ENCODE assay signal across 6 cellular contexts in genomic region chr9:136438548-136438908, GRCh38. TPM values are rescaled to one million over a fixed set of nuclear protein-coding genes. Genes with fewer than 3 reads are reported as not detected.
DNase-seq lines count a peak whose midpoint lies in the region; ATAC-seq lines count a peak whose summit lies in the region.

No MANE protein-coding gene starts in this region.

- H3K9me3 Mint-ChIP-seq in activated T-cell treated with anti-CD3 and anti-CD28 coated beads, Interleukin-2, amount 50 U/mL, for 24 hours, result no peaks in the 10 kb centered on the region
- H3K9me3 Mint-ChIP-seq in activated T-helper 2 cell treated with anti-CD3 and anti-CD28 coated beads, Interferon-gamma antibody, Interleukin-2, Interleukin-4, amounts not matched to agents 10 μg/mL and 5 μg/mL and 100 μg/mL, durations not matched to agents 14 hours and 24 hours and 36 hours, result no peaks in the 10 kb centered on the region

- peaks cover 2% of the 10 kb centered on the region for H3K36me3 ChIP-seq in mesendoderm (ENCODE audit: control insufficient read depth, insufficient read depth, low read length)

- peaks cover 6% of the 10 kb centered on the region for H3K79me2 ChIP-seq in mesendoderm (ENCODE audit: control insufficient read depth, insufficient read depth, low read length)

- no peak overlapping the region for H3K4ac ChIP-seq in mesendoderm (ENCODE audit: low read depth, low read length)

- H3K4me3 ChIP-seq in mesendoderm (ENCODE audit: low read length), result peak overlapping the region; percentile 85

- H3K4me3 Mint-ChIP-seq in activated T-cell treated with anti-CD3 and anti-CD28 coated beads, Interleukin-2, amount 50 U/mL, for 24 hours, result peak overlapping the region; percentile 87
- H3K4me3 Mint-ChIP-seq in activated T-helper 2 cell treated with anti-CD3 and anti-CD28 coated beads, Interferon-gamma antibody, Interleukin-2, Interleukin-4, amounts not matched to agents 10 μg/mL and 5 μg/mL and 100 μg/mL, durations not matched to agents 14 hours and 24 hours and 36 hours (ENCODE audit: low read depth), result peak overlapping the region; percentile 83

- H2AK5ac ChIP-seq in mesendoderm (ENCODE audit: low read length), result no peak overlapping the region

- H3K27me3 ChIP-seq in mesendoderm (ENCODE audit: insufficient read depth, low read length, poor library complexity), result no peaks in the 10 kb centered on the region

- peak overlapping the region; percentile 80 for H3K27ac Mint-ChIP-seq in activated T-cell treated with anti-CD3 and anti-CD28 coated beads, Interleukin-2, amount 50 U/mL, for 24 hours
- no peak overlapping the region for H3K27ac Mint-ChIP-seq in activated T-helper 2 cell treated with anti-CD3 and anti-CD28 coated beads, Interferon-gamma antibody, Interleukin-2, Interleukin-4, amounts not matched to agents 10 μg/mL and 5 μg/mL and 100 μg/mL, durations not matched to agents 14 hours and 24 hours and 36 hours

- H3K18ac ChIP-seq in mesendoderm (ENCODE audit: low read length), result no peak overlapping the region

- H2BK5ac ChIP-seq in mesendoderm (ENCODE audit: low read length), result no peak overlapping the region

- H3K56ac ChIP-seq in mesendoderm (ENCODE audit: low read length), result peak overlapping the region; percentile 96

- no CpG with 5 or more reads among the region's 36 CpGs for WGBS in mesendoderm (ENCODE audit: extremely low coverage, insufficient coverage, low lambda C conversion rate)

- no peak for DNase-seq in activated T-cell treated with anti-CD3 and anti-CD28 coated beads, Interleukin-2, amount 50 U/mL, for 24 hours
- no peak for DNase-seq in activated T-cell treated with anti-CD3 and anti-CD28 coated beads, Interleukin-2, amount 50 U/mL, for 1 hour
- no peak for DNase-seq in activated T-helper 2 cell treated with anti-CD3 and anti-CD28 coated beads, Interferon-gamma antibody, Interleukin-2, Interleukin-4, amounts not matched to agents 10 μg/mL and 5 μg/mL and 100 μg/mL, durations not matched to agents 14 hours and 24 hours and 36 hours (ENCODE audit: low spot score)
- peak; percentile 48 for DNase-seq in mesendoderm
- DNase-seq in mucosa of gallbladder (ENCODE audit: low spot score), result no peak

- H3K9ac ChIP-seq in mesendoderm (ENCODE audit: low read length), result peak overlapping the region; percentile 89

- H2BK120ac ChIP-seq in mesendoderm (ENCODE audit: low read depth, low read length), result no peak overlapping the region

- H3K27me3 Mint-ChIP-seq in activated T-cell treated with anti-CD3 and anti-CD28 coated beads, Interleukin-2, amount 50 U/mL, for 24 hours, result no peaks in the 10 kb centered on the region
- H3K27me3 Mint-ChIP-seq in activated T-helper 2 cell treated with anti-CD3 and anti-CD28 coated beads, Interferon-gamma antibody, Interleukin-2, Interleukin-4, amounts not matched to agents 10 μg/mL and 5 μg/mL and 100 μg/mL, durations not matched to agents 14 hours and 24 hours and 36 hours (ENCODE audit: low read depth), result no peaks in the 10 kb centered on the region

- no peak for ATAC-seq in HG03432 (IDR thresholded peaks at IDR 0.05; ENCODE audit: unreplicated experiment)

- H3K27ac ChIP-seq in mesendoderm (ENCODE audit: low read depth, low read length), result no peak overlapping the region

- intact Hi-C loops in activated T-helper 2 cell treated with anti-CD3 and anti-CD28 coated beads, Interferon-gamma antibody, Interleukin-2, Interleukin-4, amounts not matched to agents 10 μg/mL and 5 μg/mL and 100 μg/mL, durations not matched to agents 14 hours and 24 hours and 36 hours (cut with micrococcal nuclease), result loop anchor here (2.0 to 5.0 kb wide), 2 partner anchors 38 to 44 kb away; partner anchors contain the start of genes SEC16A and SNAPC4

- H4K8ac ChIP-seq in mesendoderm (ENCODE audit: low read depth, low read length), result no peak overlapping the region

- H3K4me1 ChIP-seq in mesendoderm (ENCODE audit: control insufficient read depth, low read depth, low read length), result no peaks in the 10 kb centered on the region

- no peak overlapping the region for H4K5ac ChIP-seq in mesendoderm (ENCODE audit: low read length)

- peak overlapping the region; percentile 88 for H3K4me2 ChIP-seq in mesendoderm (ENCODE audit: low read length)

- peaks cover 33% of the 10 kb centered on the region for H3K4me1 Mint-ChIP-seq in activated T-cell treated with anti-CD3 and anti-CD28 coated beads, Interleukin-2, amount 50 U/mL, for 24 hours (ENCODE audit: low read depth)
- H3K4me1 Mint-ChIP-seq in activated T-helper 2 cell treated with anti-CD3 and anti-CD28 coated beads, Interferon-gamma antibody, Interleukin-2, Interleukin-4, amounts not matched to agents 10 μg/mL and 5 μg/mL and 100 μg/mL, durations not matched to agents 14 hours and 24 hours and 36 hours (ENCODE audit: low read depth), result peaks cover 19% of the 10 kb centered on the region

- H3K79me1 ChIP-seq in mesendoderm (ENCODE audit: low read length), result peaks cover 10% of the 10 kb centered on the region

- peaks cover 64% of the 10 kb centered on the region for H3K36me3 Mint-ChIP-seq in activated T-cell treated with anti-CD3 and anti-CD28 coated beads, Interleukin-2, amount 50 U/mL, for 24 hours (ENCODE audit: low read depth)
- peaks cover 51% of the 10 kb centered on the region for H3K36me3 Mint-ChIP-seq in activated T-helper 2 cell treated with anti-CD3 and anti-CD28 coated beads, Interferon-gamma antibody, Interleukin-2, Interleukin-4, amounts not matched to agents 10 μg/mL and 5 μg/mL and 100 μg/mL, durations not matched to agents 14 hours and 24 hours and 36 hours (ENCODE audit: low read depth)

- H3K23ac ChIP-seq in mesendoderm (ENCODE audit: low read length), result peak overlapping the region; percentile 45

- H2BK15ac ChIP-seq in mesendoderm (replicated peaks; ENCODE audit: low read depth), result no peak overlapping the region

RNA-seq across cellular contexts. Expression of gene INPP5E, which starts 1.1 kb away (rescaled TPM):
- total RNA-seq in activated T-helper 2 cell treated with anti-CD3 and anti-CD28 coated beads, Interferon-gamma antibody, Interleukin-2, Interleukin-4, amounts not matched to agents 10 μg/mL and 5 μg/mL and 100 μg/mL, durations not matched to agents 14 hours and 24 hours and 36 hours, result 20.8 and 21.8 TPM in 2 replicates
- polyA plus RNA-seq in mesendoderm (2013, experiment 1 of 2), result 7.3 TPM
- polyA plus RNA-seq in mesendoderm (2013, experiment 2 of 2), result 7.3 TPM
- total RNA-seq in mucosa of gallbladder, result 18.7 TPM

RNA-seq across cellular contexts. Expression of gene PMPCA, which starts 28.1 kb away (rescaled TPM):
- total RNA-seq in activated T-helper 2 cell treated with anti-CD3 and anti-CD28 coated beads, Interferon-gamma antibody, Interleukin-2, Interleukin-4, amounts not matched to agents 10 μg/mL and 5 μg/mL and 100 μg/mL, durations not matched to agents 14 hours and 24 hours and 36 hours, result 111 TPM in 2 replicates
- polyA plus RNA-seq in mesendoderm (2013, experiment 1 of 2), result 41.2 TPM
- polyA plus RNA-seq in mesendoderm (2013, experiment 2 of 2), result 43.3 TPM
- 41.2 TPM for total RNA-seq in mucosa of gallbladder

RNA-seq across cellular contexts. Expression of gene ENTR1, which starts 28.1 kb away (rescaled TPM):
- 66.4 and 75.6 TPM in 2 replicates for total RNA-seq in activated T-helper 2 cell treated with anti-CD3 and anti-CD28 coated beads, Interferon-gamma antibody, Interleukin-2, Interleukin-4, amounts not matched to agents 10 μg/mL and 5 μg/mL and 100 μg/mL, durations not matched to agents 14 hours and 24 hours and 36 hours
- 83.3 TPM for polyA plus RNA-seq in mesendoderm (2013, experiment 1 of 2)
- polyA plus RNA-seq in mesendoderm (2013, experiment 2 of 2), result 82.0 TPM
- 38.8 TPM for total RNA-seq in mucosa of gallbladder

RNA-seq across cellular contexts. Expression of gene SNAPC4, which starts 38.6 kb away (rescaled TPM):
- total RNA-seq in activated T-helper 2 cell treated with anti-CD3 and anti-CD28 coated beads, Interferon-gamma antibody, Interleukin-2, Interleukin-4, amounts not matched to agents 10 μg/mL and 5 μg/mL and 100 μg/mL, durations not matched to agents 14 hours and 24 hours and 36 hours, result 22.7 and 22.9 TPM in 2 replicates
- 12.5 TPM for polyA plus RNA-seq in mesendoderm (2013, experiment 1 of 2)
- polyA plus RNA-seq in mesendoderm (2013, experiment 2 of 2), result 12.5 TPM
- 9.1 TPM for total RNA-seq in mucosa of gallbladder

RNA-seq across cellular contexts. Expression of gene SEC16A, which starts 44.3 kb away (rescaled TPM):
- total RNA-seq in activated T-helper 2 cell treated with anti-CD3 and anti-CD28 coated beads, Interferon-gamma antibody, Interleukin-2, Interleukin-4, amounts not matched to agents 10 μg/mL and 5 μg/mL and 100 μg/mL, durations not matched to agents 14 hours and 24 hours and 36 hours, result 74.5 and 77.5 TPM in 2 replicates
- polyA plus RNA-seq in mesendoderm (2013, experiment 1 of 2), result 23.8 TPM
- 22.3 TPM for polyA plus RNA-seq in mesendoderm (2013, experiment 2 of 2)
- total RNA-seq in mucosa of gallbladder, result 78.4 TPM
